2 cellular contexts compared by ENCODE assay signal in the genomic region with DNA sequence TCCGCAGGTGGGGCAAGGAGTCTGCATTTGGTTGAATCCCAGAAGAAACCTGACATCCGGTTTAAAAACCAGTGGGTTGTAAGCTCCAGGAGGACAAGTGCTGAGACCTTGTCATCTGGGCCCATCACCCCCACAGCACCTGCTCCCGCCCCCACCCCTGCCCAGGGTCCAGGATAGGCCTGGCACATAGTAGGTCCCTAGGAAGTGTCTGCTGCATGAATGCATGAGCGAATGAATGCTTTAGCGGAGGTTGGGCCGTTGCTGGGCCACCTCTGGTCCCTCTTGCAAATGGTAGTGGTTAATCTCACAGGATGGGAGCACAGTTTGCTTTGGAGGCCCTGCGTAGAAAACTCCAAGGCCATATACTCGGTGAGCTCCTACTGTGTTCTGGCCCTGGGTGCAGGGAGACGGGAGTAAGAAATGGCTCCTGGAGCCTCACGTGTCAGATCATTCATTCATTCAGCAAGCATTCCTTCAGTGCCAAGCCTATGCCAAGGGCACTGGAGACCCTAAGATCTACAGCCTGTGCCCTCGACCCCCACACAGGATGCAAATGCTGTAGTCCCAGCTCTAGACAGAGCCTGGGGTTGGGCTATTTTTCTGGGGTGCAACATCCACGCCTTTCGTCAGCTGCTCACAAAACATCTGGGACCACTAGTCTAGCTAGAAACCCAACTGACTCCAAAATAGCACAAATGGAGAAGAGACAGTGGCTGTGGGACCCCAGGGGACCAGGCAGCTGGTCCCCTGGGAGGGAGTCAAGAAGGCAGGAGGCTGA.
TF ChIP-seq lines count a peak whose summit lies in the region.

No MANE protein-coding gene starts in this region.

TF ChIP-seq in HCT116, 20 proteins besides CTCF, POLR2A, EP300 and RAD21:
- TF ChIP-seq EZH2 (IDR thresholded peaks at IDR 0.05) (no peak), SP1 (IDR thresholded peaks at IDR 0.05; ENCODE audit: low read depth) (no peak), EZH2phosphoT487 (IDR thresholded peaks at IDR 0.05; ENCODE audit: borderline replicate concordance) (no peak), ZNF274 (IDR thresholded peaks at IDR 0.05; ENCODE audit: low read depth, low read length) (no peak), EGR1 (IDR thresholded peaks at IDR 0.05; ENCODE audit: low read depth) (no peak)

TF ChIP-seq in K562, 482 proteins besides CTCF, POLR2A, EP300 and RAD21:
- TF ChIP-seq ZKSCAN1 (IDR thresholded peaks at IDR 0.05; ENCODE audit: low read depth, low read length) (peak; percentile 94), GTF2A2 (tag; IDR thresholded peaks at IDR 0.05) (no peak), ZNF165 (CRISPR knock-in tag; IDR thresholded peaks at IDR 0.05; ENCODE audit: borderline replicate concordance) (no peak), DIDO1 (tag; IDR thresholded peaks at IDR 0.05; ENCODE audit: low read depth) (no peak), ZNF24 (IDR thresholded peaks at IDR 0.05) (peak; percentile 84), ETV1 (tag; conservative IDR thresholded peaks at IDR 0.05; ENCODE audit: low read depth) (no peak)
- TF ChIP-seq, protein P1, sequence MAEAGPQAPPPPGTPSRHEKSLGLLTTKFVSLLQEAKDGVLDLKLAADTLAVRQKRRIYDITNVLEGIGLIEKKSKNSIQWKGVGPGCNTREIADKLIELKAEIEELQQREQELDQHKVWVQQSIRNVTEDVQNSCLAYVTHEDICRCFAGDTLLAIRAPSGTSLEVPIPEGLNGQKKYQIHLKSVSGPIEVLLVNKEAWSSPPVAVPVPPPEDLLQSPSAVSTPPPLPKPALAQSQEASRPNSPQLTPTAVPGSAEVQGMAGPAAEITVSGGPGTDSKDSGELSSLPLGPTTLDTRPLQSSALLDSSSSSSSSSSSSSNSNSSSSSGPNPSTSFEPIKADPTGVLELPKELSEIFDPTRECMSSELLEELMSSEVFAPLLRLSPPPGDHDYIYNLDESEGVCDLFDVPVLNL (CRISPR knock-in tag; IDR thresholded peaks at IDR 0.05; ENCODE audit: low read depth) = no peak
- TF ChIP-seq, protein P2, sequence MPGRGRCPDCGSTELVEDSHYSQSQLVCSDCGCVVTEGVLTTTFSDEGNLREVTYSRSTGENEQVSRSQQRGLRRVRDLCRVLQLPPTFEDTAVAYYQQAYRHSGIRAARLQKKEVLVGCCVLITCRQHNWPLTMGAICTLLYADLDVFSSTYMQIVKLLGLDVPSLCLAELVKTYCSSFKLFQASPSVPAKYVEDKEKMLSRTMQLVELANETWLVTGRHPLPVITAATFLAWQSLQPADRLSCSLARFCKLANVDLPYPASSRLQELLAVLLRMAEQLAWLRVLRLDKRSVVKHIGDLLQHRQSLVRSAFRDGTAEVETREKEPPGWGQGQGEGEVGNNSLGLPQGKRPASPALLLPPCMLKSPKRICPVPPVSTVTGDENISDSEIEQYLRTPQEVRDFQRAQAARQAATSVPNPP (IDR thresholded peaks at IDR 0.05; ENCODE audit: borderline replicate concordance, insufficient read depth, insufficient read length) = no peak
